In genomic region chr17:10628756-10629155, GRCh38 we compare ENCODE assay signal across 1 cellular context.
TF ChIP-seq lines count a peak whose summit lies in the region.

No MANE protein-coding gene starts in this region.

TF ChIP-seq in H1, 55 proteins besides CTCF, POLR2A, EP300 and RAD21 (continued from another document):
- TF ChIP-seq SUZ12 (IDR thresholded peaks at IDR 0.05; ENCODE audit: low read length): no peak
- no peak for TF ChIP-seq CHD2 (IDR thresholded peaks at IDR 0.05; ENCODE audit: low read length)
- no peak for TF ChIP-seq MAFK (IDR thresholded peaks at IDR 0.05; ENCODE audit: low read depth, low read length)
- TF ChIP-seq ATF3 (IDR thresholded peaks at IDR 0.05; ENCODE audit: insufficient read depth, low read depth, low read length): no peak
- no peak for TF ChIP-seq USF2 (IDR thresholded peaks at IDR 0.05; ENCODE audit: low read length)
- TF ChIP-seq ASH2L (IDR thresholded peaks at IDR 0.05; ENCODE audit: low read length): no peak
- no peak for TF ChIP-seq YY1 (IDR thresholded peaks at IDR 0.05; ENCODE audit: low read depth, low read length)
- no peak for TF ChIP-seq HDAC6 (IDR thresholded peaks at IDR 0.05; ENCODE audit: low read depth, low read length)
- no peak for TF ChIP-seq KDM1A (IDR thresholded peaks at IDR 0.05; ENCODE audit: borderline replicate concordance, low read length)
- no peak for TF ChIP-seq CBX8 (IDR thresholded peaks at IDR 0.05; ENCODE audit: borderline replicate concordance, low read depth, low read length)
TF ChIP-seq in H1: peak in this region for 0.
